Comparison of ENCODE assay signal across 8 cellular contexts in genomic region chr20:25223179-25223661, GRCh38. TPM values are rescaled to one million over a fixed set of nuclear protein-coding genes. Genes with fewer than 3 reads are reported as not detected.
DNase-seq lines count a peak whose midpoint lies in the region; ATAC-seq and TF ChIP-seq lines count a peak whose summit lies in the region.

No MANE protein-coding gene starts in this region.

- TF ChIP-seq CTCF in cardiac muscle cell (IDR thresholded peaks at IDR 0.05; ENCODE audit: low read depth, low read length), result peak; percentile 23

- TF ChIP-seq POLR2A in erythroblast (IDR thresholded peaks at IDR 0.05; ENCODE audit: low read length), result peak; percentile 38

- H3K27ac ChIP-seq in cardiac muscle cell (peak overlapping the region; percentile 70), aorta (ENCODE audit: low read depth in 1 of 2, low read length in 2 of 2) (no peak overlapping the region)

- intact Hi-C loops in left ventricle myocardium superior (cut with micrococcal nuclease) (no loop called here), aorta (cut with DNase I) (no loop called here)

- no peaks in the 10 kb centered on the region for H3K27me3 ChIP-seq in cardiac muscle cell
- no peaks in the 10 kb centered on the region for H3K27me3 ChIP-seq in aorta (ENCODE audit: control insufficient read depth in 1 of 2, insufficient read depth in 2 of 2, low read length in 1 of 2)

- peaks cover 29% of the 10 kb centered on the region for H3K4me1 ChIP-seq in cardiac muscle cell (ENCODE audit: low read depth)
- H3K4me1 ChIP-seq in aorta (ENCODE audit: control insufficient read depth in 1 of 2, insufficient read depth in 2 of 2, low read length in 2 of 2), result no peaks in the 10 kb centered on the region

- DNase-seq in cardiac muscle cell (ENCODE audit: low read depth in 1 of 2, low spot score in 1 of 2) (peak in 1 of 2 donors; percentile 86), left ventricle myocardium superior (no peak), SW 1271 (lab: John Stamatoyannopoulos, UW) (peak; percentile 81 to 83), erythroblast (lab: John Stamatoyannopoulos, UW) (peak; percentile 61 to 77), DMS114 treated with DMSO at 0.1 percent for 48 hours (lab: John Stamatoyannopoulos, UW; ENCODE audit: unreplicated experiment) (no peak), occipital lobe (lab: John Stamatoyannopoulos, UW) (no peak), aorta (no peak)
- peak; percentile 42 to 50 for DNase-seq in stimulated activated CD4-positive, alpha-beta T cell treated with anti-CD3 and anti-CD28 coated beads, Interleukin-2, amount 100 ng/mL, for 24 hours

- H3K36me3 ChIP-seq in cardiac muscle cell, result no peaks in the 10 kb centered on the region
- H3K36me3 ChIP-seq in aorta (ENCODE audit: control insufficient read depth in 1 of 2, insufficient read depth in 2 of 2, low read length in 1 of 2), result peaks cover 0 to 3% of the 10 kb centered on the region in 2 donors

- no peak overlapping the region for H3K4me3 ChIP-seq in cardiac muscle cell
- H3K4me3 ChIP-seq in aorta (ENCODE audit: low read length in 2 of 2), result no peak overlapping the region

- ATAC-seq in left ventricle myocardium superior (no peak), aorta (ENCODE audit: low FRiP score) (no peak)

- H3K9me3 ChIP-seq in cardiac muscle cell (ENCODE audit: low read depth) (no peaks in the 10 kb centered on the region), aorta (ENCODE audit: control insufficient read depth, low read length) (no peaks in the 10 kb centered on the region)

- WGBS in aorta, 2 donors, result 82% methylated on average over 8 of the region's 8 CpGs

RNA-seq across cellular contexts. Expression of gene PYGB, which starts 24.7 kb away (rescaled TPM):
- total RNA-seq in cardiac muscle cell (243 and 268 TPM in 2 replicates), left ventricle myocardium superior (205 TPM), occipital lobe (72.1 TPM), aorta (10 to 100 TPM; 92.8 to 95.2 TPM)
- polyA plus RNA-seq in cardiac muscle cell (178 and 192 TPM in 2 replicates), aorta (100 to 1,000 TPM in 1 of 2 donors, 10 to 100 TPM in 1; 37.9 to 143 TPM)

RNA-seq across cellular contexts. Expression of gene ENTPD6, which starts 27.7 kb away (rescaled TPM):
- total RNA-seq in cardiac muscle cell, result 107 and 110 TPM in 2 replicates
- 95.7 and 107 TPM in 2 replicates for polyA plus RNA-seq in cardiac muscle cell
- 130 TPM for total RNA-seq in left ventricle myocardium superior
- total RNA-seq in occipital lobe, result 43.7 TPM
- total RNA-seq in aorta, result 10 to 100 TPM; 68.8 to 69.8 TPM
- 100 to 1,000 TPM in 1 of 2 donors, 10 to 100 TPM in 1; 25.5 to 111 TPM for polyA plus RNA-seq in aorta

Comparison
In these comparisons a context has a peak if more than half of its experiments do, and no peak if none do; other contexts are left out.
1. DNase-seq: peak in SW 1271 (2 of 2), erythroblast (2 of 2) and stimulated activated CD4-positive, alpha-beta T cell treated with anti-CD3 and anti-CD28 coated beads, Interleukin-2, amount 100 ng/mL, for 24 hours (2 of 2); none in left ventricle myocardium superior (single experiment), DMS114 treated with DMSO at 0.1 percent for 48 hours (single experiment), occipital lobe (single experiment) and aorta (0 of 2).